14 cellular contexts compared by ENCODE assay signal in genomic region chr2:96084858-96085518, GRCh38. TPM values are rescaled to one million over a fixed set of nuclear protein-coding genes. Genes with fewer than 3 reads are reported as not detected.
"Had no signal": no experiment of that assay in that cellular context is flagged by ENCODE, and none has a peak within 500 bp of the region (broad histone marks: within the 10 kb centered on the region; RNA-seq: fewer than 3 reads in every experiment).

No MANE protein-coding gene starts in this region.

RNA-seq across cellular contexts. Expression of gene ADRA2B, which starts 31.4 kb away (rescaled TPM):
- total RNA-seq: esophagus mucosa, fibroblast of lung, glomerular endothelial cell, pulmonary artery endothelial cell had no signal
- polyA plus RNA-seq: naive thymus-derived CD8-positive, alpha-beta T cell had no signal

RNA-seq across cellular contexts. Expression of gene GPAT2, which starts 50.3 kb away (rescaled TPM):
- total RNA-seq: chondrocyte had no signal
- polyA plus RNA-seq: mammary epithelial cell had no signal

RNA-seq across cellular contexts. Expression of gene ASTL, which starts 53.3 kb away (rescaled TPM):
- total RNA-seq: chondrocyte, fibroblast of lung, frontal cortex, glomerular endothelial cell, heart left ventricle, kidney epithelial cell, mucosa of descending colon, osteoblast, pulmonary artery endothelial cell, thyroid gland had no signal
- polyA plus RNA-seq: fibroblast of lung, mammary epithelial cell, small intestine had no signal
